Comparison of ENCODE assay signal across 8 cellular contexts in the genomic region with DNA sequence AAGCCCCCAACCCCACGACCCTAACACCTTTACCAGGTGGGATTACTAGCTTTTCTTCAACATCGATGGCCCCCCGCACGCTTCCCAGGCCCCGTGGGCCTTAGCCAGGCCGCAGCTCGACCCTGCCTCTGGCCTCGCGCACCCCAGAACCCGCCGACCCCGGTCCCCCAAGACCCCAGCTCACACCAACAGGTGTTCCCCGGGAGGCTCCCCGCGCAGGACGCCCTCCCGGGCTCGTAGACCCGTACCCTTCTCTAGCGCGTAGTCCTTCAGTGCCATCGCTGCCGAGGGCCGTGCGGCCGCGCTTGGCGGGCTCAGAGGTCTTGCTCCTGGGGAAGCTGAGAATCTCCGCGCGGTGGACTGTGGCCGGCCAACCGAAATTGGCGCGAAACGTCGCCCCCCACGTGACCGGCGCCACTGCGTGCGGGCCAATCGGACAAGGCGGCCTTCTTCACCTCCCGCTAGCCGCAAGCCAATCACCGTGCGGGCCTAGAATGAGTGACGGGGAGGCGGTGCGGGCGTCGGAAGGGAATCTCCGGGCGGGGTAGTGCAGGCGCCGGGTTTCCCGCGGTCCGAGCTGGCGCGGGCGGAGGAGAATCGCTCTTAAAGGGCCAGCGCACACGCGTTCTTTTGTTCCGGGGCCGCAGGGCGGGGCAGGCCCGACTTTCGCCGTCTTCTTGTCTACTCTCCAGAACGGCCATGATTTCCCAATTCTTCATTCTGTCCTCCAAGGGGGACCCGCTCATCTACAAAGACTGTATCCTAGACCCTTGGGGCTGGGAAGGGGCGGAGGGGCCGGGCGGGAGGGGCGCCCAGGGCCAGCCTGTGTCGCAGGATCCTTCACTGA. TPM values are rescaled to one million over a fixed set of nuclear protein-coding genes. Genes with fewer than 3 reads are reported as not detected.
DNase-seq lines count a peak whose midpoint lies in the region; ATAC-seq and TF ChIP-seq lines count a peak whose summit lies in the region.

A gene with protein sequence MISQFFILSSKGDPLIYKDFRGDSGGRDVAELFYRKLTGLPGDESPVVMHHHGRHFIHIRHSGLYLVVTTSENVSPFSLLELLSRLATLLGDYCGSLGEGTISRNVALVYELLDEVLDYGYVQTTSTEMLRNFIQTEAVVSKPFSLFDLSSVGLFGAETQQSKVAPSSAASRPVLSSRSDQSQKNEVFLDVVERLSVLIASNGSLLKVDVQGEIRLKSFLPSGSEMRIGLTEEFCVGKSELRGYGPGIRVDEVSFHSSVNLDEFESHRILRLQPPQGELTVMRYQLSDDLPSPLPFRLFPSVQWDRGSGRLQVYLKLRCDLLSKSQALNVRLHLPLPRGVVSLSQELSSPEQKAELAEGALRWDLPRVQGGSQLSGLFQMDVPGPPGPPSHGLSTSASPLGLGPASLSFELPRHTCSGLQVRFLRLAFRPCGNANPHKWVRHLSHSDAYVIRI (plus strand): TSS at position 628 of the 847 bp plus-strand sequence. CDS start 72 bp downstream, at position 700.
A gene (minus strand): TSS at position 382 of the 847 bp plus-strand sequence. CDS start 103 bp downstream, at position 279.

- ATAC-seq in GM18499 (IDR thresholded peaks at IDR 0.05; ENCODE audit: insufficient read depth, unreplicated experiment): peak; percentile 49
- ATAC-seq in HG02943 (IDR thresholded peaks at IDR 0.05; ENCODE audit: low read depth, unreplicated experiment): peak; percentile 80

- no peaks in the 10 kb centered on the region for H3K9me3 ChIP-seq in right atrium auricular region
- no peaks in the 10 kb centered on the region for H3K9me3 ChIP-seq in vagina

- H3K4me3 ChIP-seq in right atrium auricular region: peak within 1 kb of the TSS; percentile 70 to 76
- peak within 1 kb of the TSS; percentile 81 to 96 for H3K4me3 ChIP-seq in vagina

- H3K27ac ChIP-seq in right atrium auricular region (peak within 1 kb of the TSS; percentile 90 to 96), vagina (peak within 1 kb of the TSS; percentile 95)

- peak; percentile 95 for DNase-seq in NCI-H187 treated with DMSO at 0.1 percent for 48 hours (lab: John Stamatoyannopoulos, UW)
- DNase-seq in anterior cingulate cortex (lab: John Stamatoyannopoulos, UW): peak; percentile 85 to 100 (median 98)
- peak; percentile 98 for DNase-seq in right atrium auricular region (ENCODE audit: low spot score)
- DNase-seq in putamen (ENCODE audit: low spot score): peak; percentile 99
- peak; percentile 99 for DNase-seq in vagina (ENCODE audit: extremely low spot score in 2 of 2)

- H3K27me3 ChIP-seq in right atrium auricular region (no peaks in the 10 kb centered on the region), vagina (no peaks in the 10 kb centered on the region)

- intact Hi-C loops in T-helper 2 cell treated with Interferon-gamma antibody and Interleukin-4, amounts not matched to agents 100 ng/mL and 5 ng/mL, for 36 hours (cut with micrococcal nuclease): loop anchor here (1.0 to 2.0 kb wide), 3 partner anchors 18 to 48 kb away; a partner anchor contains a TSS
- intact Hi-C loops in vagina (cut with DNase I): no loop called here

- peaks cover 0 to 20% of the 10 kb centered on the region in 2 donors for H3K4me1 ChIP-seq in right atrium auricular region
- H3K4me1 ChIP-seq in vagina: peaks cover 34% of the 10 kb centered on the region

- H3K36me3 ChIP-seq in right atrium auricular region (peaks cover 45% of the 10 kb centered on the region), vagina (peaks cover 0 to 41% of the 10 kb centered on the region in 2 donors)

- TF ChIP-seq CTCF in right atrium auricular region (IDR thresholded peaks at IDR 0.05) (no peak), vagina (IDR thresholded peaks at IDR 0.05) (no peak)

- TF ChIP-seq POLR2A in vagina (IDR thresholded peaks at IDR 0.05): no peak

RNA-seq across cellular contexts. Expression of the first gene that starts in this region (rescaled TPM):
- 10.4 and 11.7 TPM in 2 replicates for total RNA-seq in T-helper 2 cell treated with Interferon-gamma antibody and Interleukin-4, amounts not matched to agents 100 ng/mL and 5 ng/mL, for 36 hours
- 10 to 100 TPM; 12.2 to 12.4 TPM for total RNA-seq in right atrium auricular region
- total RNA-seq in vagina: 26.3 TPM

RNA-seq across cellular contexts. Expression of the second gene that starts in this region (rescaled TPM):
- 336 and 353 TPM in 2 replicates for total RNA-seq in T-helper 2 cell treated with Interferon-gamma antibody and Interleukin-4, amounts not matched to agents 100 ng/mL and 5 ng/mL, for 36 hours
- total RNA-seq in right atrium auricular region (10 to 100 TPM in 1 of 2 donors, 1 to 10 TPM in 1; 8.3 to 13.0 TPM), vagina (35.1 TPM)

Comparison
In these comparisons a context has a peak if more than half of its experiments do, and no peak if none do; other contexts are left out.
1. Peak in every context shown above with its lines: DNase-seq, ATAC-seq, H3K4me3 ChIP-seq and H3K27ac ChIP-seq.